8 cellular contexts compared by ENCODE assay signal in genomic region chr11:95791385-95792033, GRCh38. TPM values are rescaled to one million over a fixed set of nuclear protein-coding genes. Genes with fewer than 3 reads are reported as not detected.
DNase-seq lines count a peak whose midpoint lies in the region; ATAC-seq, FAIRE-seq and TF ChIP-seq lines count a peak whose summit lies in the region.

No MANE protein-coding gene starts in this region.

- H3K9me3 ChIP-seq in sigmoid colon = no peaks in the 10 kb centered on the region

- POLR2A ChIA-PET in RWPE1 (lab: Yijun Ruan, JAX; ENCODE audit: low non-redundant PET) = no interaction called here

- H3K4me1 ChIP-seq in sigmoid colon = peaks cover 0 to 28% (median 22%) of the 10 kb centered on the region in 4 donors

- 13 to 28% methylated on average over 15 of the region's 15 CpGs for WGBS in sigmoid colon, 2 donors

- intact Hi-C loops in sigmoid colon (cut with DNase I) = loop anchor here (5.0 kb wide), 1 partner anchor 601 kb away; the partner anchor contains the start of gene JRKL

- CTCF ChIA-PET in RWPE1 (lab: Yijun Ruan, JAX) = interaction anchor here (0.7 to 1.0 kb wide), 2 partner anchors 74 to 597 kb away, joined by 3 read pairs; no protein-coding TSS in a partner anchor

- H3K36me3 ChIP-seq in sigmoid colon = peaks cover 0 to 12% (median 5%) of the 10 kb centered on the region in 4 donors

- no peaks in the 10 kb centered on the region for H3K27me3 ChIP-seq in sigmoid colon

- H3K27ac ChIP-seq in RWPE1 (peak overlapping the region; percentile 95), sigmoid colon (peak overlapping the region; percentile 96 to 99 (median 98))

- FAIRE-seq in GM12892 (lab: Jason Lieb, UNC) = peak; percentile 42

- TF ChIP-seq EP300 in sigmoid colon (IDR thresholded peaks at IDR 0.05) = no peak

- ATAC-seq in GM21717 (IDR thresholded peaks at IDR 0.05; ENCODE audit: unreplicated experiment) = no peak
- no peak for ATAC-seq in HG02981 (IDR thresholded peaks at IDR 0.05; ENCODE audit: unreplicated experiment)
- ATAC-seq in esophagus mucosa = no peak

- H3K4me3 ChIP-seq in fibroblast of mammary gland (ENCODE audit: control insufficient read depth, low read depth, low read length) = peak overlapping the region; percentile 97
- peak overlapping the region; percentile 70 to 91 (median 88) for H3K4me3 ChIP-seq in sigmoid colon

- no peak for TF ChIP-seq CTCF in RWPE1 (conservative IDR thresholded peaks at IDR 0.05; ENCODE audit: low read depth)
- no peak for TF ChIP-seq CTCF in fibroblast of mammary gland (conservative IDR thresholded peaks at IDR 0.05; ENCODE audit: control insufficient read depth, insufficient read depth, low read depth, low read length)
- TF ChIP-seq CTCF in sigmoid colon (IDR thresholded peaks at IDR 0.05) = no peak

- DNase-seq in GM12892 (ENCODE audit: insufficient read length) (no peak), RWPE1 (ENCODE audit: low spot score) (no peak), fibroblast of mammary gland (ENCODE audit: low read depth) (no peak), sigmoid colon (no peak), C1 segment of cervical spinal cord (lab: John Stamatoyannopoulos, UW) (no peak)

- TF ChIP-seq POLR2A in GM12892 (IDR thresholded peaks at IDR 0.05; ENCODE audit: low read depth, low read length) (no peak), sigmoid colon (IDR thresholded peaks at IDR 0.05) (no peak)

RNA-seq across cellular contexts. Expression of gene CEP57, which starts 1.2 kb away (rescaled TPM):
- 54.3 TPM for polyA plus RNA-seq in GM12892 (2012; ENCODE audit: missing spikeins)
- 10 to 100 TPM; 35.8 to 71.3 (median 41.0) TPM for total RNA-seq in sigmoid colon
- 10 to 100 TPM; 15.0 to 18.7 (median 16.0) TPM for polyA plus RNA-seq in sigmoid colon
- total RNA-seq in esophagus mucosa = 26.9 TPM

RNA-seq across cellular contexts. Expression of gene FAM76B, which starts 1.9 kb away (rescaled TPM):
- polyA plus RNA-seq in GM12892 (2012; ENCODE audit: missing spikeins) = 28.4 TPM
- 10 to 100 TPM; 19.3 to 33.0 (median 21.4) TPM for total RNA-seq in sigmoid colon
- 10 to 100 TPM in 1 of 3 donors, 1 to 10 TPM in 2; 3.9 to 10.9 (median 4.8) TPM for polyA plus RNA-seq in sigmoid colon
- total RNA-seq in esophagus mucosa = 13.6 TPM
